Comparison of ENCODE assay signal across 10 cellular contexts in the genomic region with DNA sequence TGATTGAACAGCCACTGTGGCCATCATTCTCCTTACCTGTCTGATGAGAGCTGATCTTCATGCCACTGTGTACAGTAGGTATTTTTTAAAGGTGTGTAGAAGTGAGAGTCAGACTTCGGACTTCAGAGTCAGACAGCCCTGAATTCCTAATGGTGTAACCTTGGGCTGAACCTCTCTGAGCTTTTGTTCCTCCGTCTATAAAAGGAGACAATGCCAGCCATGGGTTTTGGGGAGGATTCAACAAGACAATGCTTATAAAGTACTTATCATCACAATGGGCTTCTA. TPM values are rescaled to one million over a fixed set of nuclear protein-coding genes. Genes with fewer than 3 reads are reported as not detected.
DNase-seq lines count a peak whose midpoint lies in the region; ATAC-seq and TF ChIP-seq lines count a peak whose summit lies in the region.
"Had no signal": no experiment of that assay in that cellular context is flagged by ENCODE, and none has a peak within 500 bp of the region (broad histone marks: within the 10 kb centered on the region; RNA-seq: fewer than 3 reads in every experiment).

No MANE protein-coding gene starts in this region.

- H3K27ac ChIP-seq in BLaER1, result peak overlapping the region; percentile 85
- peak overlapping the region; percentile 69 for H3K27ac ChIP-seq in WERI-Rb-1
- H3K27ac ChIP-seq in gastroesophageal sphincter, result peak overlapping the region; percentile 94 to 98 (median 97)
- peak overlapping the region; percentile 72 for H3K27ac ChIP-seq in parathyroid adenoma

- H3K4me2 ChIP-seq in BLaER1, result peak overlapping the region; percentile 94
- no peak overlapping the region for H3K4me2 ChIP-seq in parathyroid adenoma (ENCODE audit: low read length)

- H3K9ac ChIP-seq in BLaER1 (peak overlapping the region; percentile 72), parathyroid adenoma (no peak overlapping the region)

- POLR2A ChIA-PET in HEK293T (lab: Yijun Ruan, JAX), result interaction anchor here (2.9 kb wide), 1 partner anchor 18 kb away, joined by 14 read pairs; a partner anchor contains a TSS

- H3K9me3 ChIP-seq in BLaER1 (no peaks in the 10 kb centered on the region), WERI-Rb-1 (ENCODE audit: severe bottlenecking) (no peaks in the 10 kb centered on the region), gastroesophageal sphincter (no peaks in the 10 kb centered on the region), parathyroid adenoma (ENCODE audit: control insufficient read depth, low read length) (no peaks in the 10 kb centered on the region)

- no peak for TF ChIP-seq POLR2A in gastroesophageal sphincter (IDR thresholded peaks at IDR 0.05)

- WGBS in gastroesophageal sphincter (ENCODE audit: low coverage in 1 of 2), 2 donors, result 22% methylated on average over 2 of the region's 2 CpGs; no CpG with 5 or more reads in 1 of the 2 donors

- no peak for DNase-seq in WERI-Rb-1
- no peak for DNase-seq in stimulated activated CD4-positive, alpha-beta T cell treated with anti-CD3 and anti-CD28 coated beads, Interleukin-2, amount 100 ng/mL, for 48 hours
- no peak for DNase-seq in activated CD8-positive, alpha-beta memory T cell treated with anti-CD3 and anti-CD28 coated beads, Interleukin-2, amount 50 U/mL, for 4 hours
- DNase-seq in HEK293T (ENCODE audit: extremely low spot score), result no peak
- DNase-seq: CD8-positive, alpha-beta T cell; stimulated activated naive CD4-positive, alpha-beta T cell treated with Interleukin-2 at 50 U/mL for 16 hours had no signal

- no peaks in the 10 kb centered on the region for H4K20me1 ChIP-seq in BLaER1

- TF ChIP-seq EP300 in gastroesophageal sphincter (IDR thresholded peaks at IDR 0.05), result no peak

- CTCF ChIA-PET in HEK293T (lab: Yijun Ruan, JAX), result interaction anchor here (0.8 to 1.4 kb wide), 6 partner anchors 8 to 113 kb away, joined by 3 to 12 read pairs (median 3); no protein-coding TSS in a partner anchor

- H3K36me3 ChIP-seq in BLaER1, result no peaks in the 10 kb centered on the region
- H3K36me3 ChIP-seq in WERI-Rb-1, result no peaks in the 10 kb centered on the region
- H3K36me3 ChIP-seq in gastroesophageal sphincter, result no peaks in the 10 kb centered on the region
- H3K36me3 ChIP-seq in parathyroid adenoma (ENCODE audit: control insufficient read depth, insufficient read depth, low read length), result no peaks in the 10 kb centered on the region

- ATAC-seq in gastroesophageal sphincter (no peak), GM18519 (IDR thresholded peaks at IDR 0.05; ENCODE audit: low FRiP score, unreplicated experiment) (no peak)
- ATAC-seq: CD8-positive, alpha-beta T cell had no signal

- no peak overlapping the region for H2AFZ ChIP-seq in parathyroid adenoma

- H3K79me2 ChIP-seq in parathyroid adenoma, result no peaks in the 10 kb centered on the region

- H3K27me3 ChIP-seq in BLaER1, result no peaks in the 10 kb centered on the region
- no peaks in the 10 kb centered on the region for H3K27me3 ChIP-seq in WERI-Rb-1 (ENCODE audit: insufficient read depth, low read depth, severe bottlenecking)
- no peaks in the 10 kb centered on the region for H3K27me3 ChIP-seq in gastroesophageal sphincter
- H3K27me3 ChIP-seq in parathyroid adenoma (ENCODE audit: control insufficient read depth, insufficient read depth, low read length), result no peaks in the 10 kb centered on the region

- peak overlapping the region; percentile 55 for H3K4me3 ChIP-seq in BLaER1
- H3K4me3 ChIP-seq in WERI-Rb-1 (ENCODE audit: low read depth, low read length), result no peak overlapping the region
- peak overlapping the region in 1 of 2 donors; percentile 38 for H3K4me3 ChIP-seq in gastroesophageal sphincter
- H3K4me3 ChIP-seq in parathyroid adenoma (ENCODE audit: low read depth, low read length), result no peak overlapping the region

- H3K4me1 ChIP-seq in BLaER1, result peaks cover 89% of the 10 kb centered on the region
- peaks cover 67 to 100% (median 77%) of the 10 kb centered on the region in 3 donors for H3K4me1 ChIP-seq in gastroesophageal sphincter
- H3K4me1 ChIP-seq in parathyroid adenoma, result peaks cover 9% of the 10 kb centered on the region

- TF ChIP-seq CTCF in WERI-Rb-1 (IDR thresholded peaks at IDR 0.05; ENCODE audit: low read depth, low read length) (no peak), gastroesophageal sphincter (IDR thresholded peaks at IDR 0.05) (no peak), parathyroid adenoma (IDR thresholded peaks at IDR 0.05) (no peak)

TF ChIP-seq in HEK293T, 16 proteins besides CTCF, POLR2A, EP300 and RAD21:
- no peak for TF ChIP-seq SUZ12 (IDR thresholded peaks at IDR 0.05)
- TF ChIP-seq ELF4 (IDR thresholded peaks at IDR 0.05), result no peak
- TF ChIP-seq BHLHE40 (IDR thresholded peaks at IDR 0.05; ENCODE audit: borderline replicate concordance), result no peak
- TF ChIP-seq, protein P1, sequence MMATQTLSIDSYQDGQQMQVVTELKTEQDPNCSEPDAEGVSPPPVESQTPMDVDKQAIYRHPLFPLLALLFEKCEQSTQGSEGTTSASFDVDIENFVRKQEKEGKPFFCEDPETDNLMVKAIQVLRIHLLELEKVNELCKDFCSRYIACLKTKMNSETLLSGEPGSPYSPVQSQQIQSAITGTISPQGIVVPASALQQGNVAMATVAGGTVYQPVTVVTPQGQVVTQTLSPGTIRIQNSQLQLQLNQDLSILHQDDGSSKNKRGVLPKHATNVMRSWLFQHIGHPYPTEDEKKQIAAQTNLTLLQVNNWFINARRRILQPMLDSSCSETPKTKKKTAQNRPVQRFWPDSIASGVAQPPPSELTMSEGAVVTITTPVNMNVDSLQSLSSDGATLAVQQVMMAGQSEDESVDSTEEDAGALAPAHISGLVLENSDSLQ (IDR thresholded peaks at IDR 0.05), result no peak
- TF ChIP-seq CTBP1 (IDR thresholded peaks at IDR 0.05; ENCODE audit: borderline replicate concordance), result no peak
- TF ChIP-seq HDGF (IDR thresholded peaks at IDR 0.05; ENCODE audit: borderline replicate concordance), result no peak
- no peak for TF ChIP-seq L3MBTL2 (conservative IDR thresholded peaks at IDR 0.05)

RNA-seq across cellular contexts. Expression of a gene that starts 18.7 kb away (rescaled TPM):
- total RNA-seq in gastroesophageal sphincter, result 1,000 to 10,000 TPM; 2,362 to 3,466 (median 3,146) TPM
